9 cellular contexts compared by ENCODE assay signal in genomic region chr1:154198756-154199562, GRCh38. TPM values are rescaled to one million over a fixed set of nuclear protein-coding genes. Genes with fewer than 3 reads are reported as not detected.
DNase-seq lines count a peak whose midpoint lies in the region; ATAC-seq and FAIRE-seq lines count a peak whose summit lies in the region.
"Had no signal": no experiment of that assay in that cellular context is flagged by ENCODE, and none has a peak within 500 bp of the region (broad histone marks: within the 10 kb centered on the region; RNA-seq: fewer than 3 reads in every experiment).

No MANE protein-coding gene starts in this region.

- H3K9me3 Mint-ChIP-seq in activated T-cell treated with anti-CD3 and anti-CD28 coated beads, Interleukin-2, amount 50 U/mL, for 72 hours, result no peaks in the 10 kb centered on the region

- intact Hi-C loops in Right ventricle myocardium superior (cut with DNase I), result no loop called here

- ATAC-seq in activated T-cell treated with anti-CD3 and anti-CD28 coated beads, Interleukin-2, amount 50 U/mL, for 72 hours (replicated peaks in 1 of 2), result peak; percentile 68 to 71
- ATAC-seq in Right ventricle myocardium superior (ENCODE audit: poor library complexity), result peak; percentile 84
- no peak for ATAC-seq in GM21786 (IDR thresholded peaks at IDR 0.05; ENCODE audit: unreplicated experiment)

- FAIRE-seq in GM18507 (lab: Jason Lieb, UNC), result peak; percentile 70

- no peaks in the 10 kb centered on the region for H3K4me1 Mint-ChIP-seq in activated T-cell treated with anti-CD3 and anti-CD28 coated beads, Interleukin-2, amount 50 U/mL, for 72 hours (ENCODE audit: low read depth)

- no peak overlapping the region for H3K4me3 Mint-ChIP-seq in activated T-cell treated with anti-CD3 and anti-CD28 coated beads, Interleukin-2, amount 50 U/mL, for 72 hours

- no peak overlapping the region for H3K27ac Mint-ChIP-seq in activated T-cell treated with anti-CD3 and anti-CD28 coated beads, Interleukin-2, amount 50 U/mL, for 72 hours

- peaks cover 5% of the 10 kb centered on the region for H3K27me3 Mint-ChIP-seq in activated T-cell treated with anti-CD3 and anti-CD28 coated beads, Interleukin-2, amount 50 U/mL, for 72 hours (ENCODE audit: low read depth)

- DNase-seq in CD1c-positive myeloid dendritic cell (ENCODE audit: extremely low spot score) (peak; percentile 70), GM18507 (ENCODE audit: extremely low spot score, insufficient read length, low read depth) (no peak), NCI-H510A (lab: John Stamatoyannopoulos, UW) (peak; percentile 21), Right ventricle myocardium superior (no peak), retina (peak; percentile 68), HuH-7 (ENCODE audit: low spot score) (no peak)
- DNase-seq in activated T-cell treated with anti-CD3 and anti-CD28 coated beads, Interleukin-2, amount 50 U/mL, for 72 hours, result peak; percentile 41 to 46

- no peaks in the 10 kb centered on the region for H3K36me3 Mint-ChIP-seq in activated T-cell treated with anti-CD3 and anti-CD28 coated beads, Interleukin-2, amount 50 U/mL, for 72 hours (ENCODE audit: insufficient read depth in 2 of 2)

RNA-seq across cellular contexts. Expression of gene TPM3, which starts 7.1 kb away (rescaled TPM):
- 100 to 1,000 TPM; 456 to 468 TPM for total RNA-seq in activated T-cell treated with anti-CD3 and anti-CD28 coated beads, Interleukin-2, amount 50 U/mL, for 72 hours
- 80.9 TPM for total RNA-seq in Right ventricle myocardium superior

RNA-seq across cellular contexts. Expression of gene CFAP141, which starts 7.2 kb away (rescaled TPM):
- total RNA-seq in activated T-cell treated with anti-CD3 and anti-CD28 coated beads, Interleukin-2, amount 50 U/mL, for 72 hours, result not detected
- total RNA-seq in Right ventricle myocardium superior, result not detected
- total RNA-seq: skeletal muscle tissue had no signal

RNA-seq across cellular contexts. Expression of gene UBAP2L, which starts 21.8 kb away (rescaled TPM):
- total RNA-seq in activated T-cell treated with anti-CD3 and anti-CD28 coated beads, Interleukin-2, amount 50 U/mL, for 72 hours, result 100 to 1,000 TPM; 166 to 171 TPM
- total RNA-seq in Right ventricle myocardium superior, result 91.2 TPM

RNA-seq across cellular contexts. Expression of gene NUP210L, which starts 44.1 kb away (rescaled TPM):
- total RNA-seq in activated T-cell treated with anti-CD3 and anti-CD28 coated beads, Interleukin-2, amount 50 U/mL, for 72 hours, result under 1 TPM; 0.07 to 0.14 TPM
- total RNA-seq in Right ventricle myocardium superior, result 0.43 TPM

Comparison
In these comparisons a context has a peak if more than half of its experiments do, and no peak if none do; other contexts are left out.
1. DNase-seq: peak in CD1c-positive myeloid dendritic cell (single experiment), NCI-H510A (single experiment), activated T-cell treated with anti-CD3 and anti-CD28 coated beads, Interleukin-2, amount 50 U/mL, for 72 hours (2 of 2) and retina (single experiment); none in GM18507 (single experiment), Right ventricle myocardium superior (single experiment) and HuH-7 (single experiment).